In the genomic region with DNA sequence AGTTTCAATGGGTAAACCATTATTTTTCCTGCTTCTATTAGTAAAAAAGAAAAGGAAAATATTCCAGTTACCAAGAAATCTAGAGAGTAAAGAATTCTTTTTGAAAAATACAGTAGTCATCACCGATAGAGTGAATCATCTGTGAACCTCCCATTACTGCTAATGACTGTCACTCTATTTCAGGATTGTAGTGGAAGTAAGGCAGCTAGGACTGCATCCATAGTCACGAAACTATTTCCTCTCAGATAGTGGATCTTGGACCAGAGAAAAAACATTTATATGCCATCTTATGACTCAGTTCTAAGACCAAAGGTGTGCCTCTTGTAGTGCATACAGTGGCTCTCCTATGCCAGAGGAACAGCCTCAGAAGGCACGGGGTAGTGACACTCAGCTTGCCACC, we compare ENCODE assay signal across 25 cellular contexts.
A peak's percentile ranks its signal among the peaks of the same experiment; 100 is the strongest.
DNase-seq lines count a peak whose midpoint lies in the region; ATAC-seq, FAIRE-seq and TF ChIP-seq lines count a peak whose summit lies in the region.
"Had no signal": no experiment of that assay in that cellular context is flagged by ENCODE, and none has a peak within 500 bp of the region (broad histone marks: within the 10 kb centered on the region; RNA-seq: fewer than 3 reads in every experiment).

No MANE protein-coding gene starts in this region.

- H3K4me3 ChIP-seq in GM23338 (no peak overlapping the region), astrocyte (ENCODE audit: insufficient read depth, low read depth, low read length) (no peak overlapping the region), left lung (no peak overlapping the region)
- H3K4me3 ChIP-seq: ascending aorta, coronary artery, gastrocnemius medialis, SJCRH30, uterus had no signal

- H3F3A ChIP-seq in GM23338 (replicated peaks; ENCODE audit: low read depth): no peaks in the 10 kb centered on the region

- H3K9me3 Mint-ChIP-seq in GM23338: no peaks in the 10 kb centered on the region
- peaks cover 2% of the 10 kb centered on the region for H3K9me3 Mint-ChIP-seq in astrocyte (ENCODE audit: unreplicated experiment)
- H3K9me3 Mint-ChIP-seq: activated T-cell treated with anti-CD3 and anti-CD28 coated beads, Interleukin-2, amount 50 U/mL, for 4 hours; CD8-positive, alpha-beta T cell had no signal

- ATAC-seq in GM23338 (no peak), GM19328 (IDR thresholded peaks at IDR 0.05; ENCODE audit: unreplicated experiment) (no peak), GM19395 (IDR thresholded peaks at IDR 0.05; ENCODE audit: unreplicated experiment) (no peak), left lung (no peak)
- ATAC-seq: activated CD8-positive, alpha-beta T cell treated with anti-CD3 and anti-CD28 coated beads, Interleukin-2, amount 10 ng/mL, durations not matched to agents 7 days and 5 days; activated T-cell treated with anti-CD3 and anti-CD28 coated beads, Interleukin-2, amount 50 U/mL, for 4 hours; CD8-positive, alpha-beta T cell; gastrocnemius medialis had no signal

- H3K4me3 Mint-ChIP-seq in GM23338 (no peak overlapping the region), astrocyte (ENCODE audit: unreplicated experiment) (no peak overlapping the region)
- H3K4me3 Mint-ChIP-seq: activated CD8-positive, alpha-beta T cell treated with anti-CD3 and anti-CD28 coated beads, Interleukin-2, amount 10 ng/mL, durations not matched to agents 7 days and 5 days; activated naive CD4-positive, alpha-beta T cell treated with anti-CD3 and anti-CD28 coated beads, Interleukin-2, amount 10 ng/mL, durations not matched to agents 7 days and 5 days; activated T-cell treated with anti-CD3 and anti-CD28 coated beads, Interleukin-2, amount 50 U/mL, for 4 hours; CD8-positive, alpha-beta T cell had no signal

- H3K27ac ChIP-seq in GM23338 (ENCODE audit: low read depth) (no peak overlapping the region), astrocyte (ENCODE audit: low read depth, low read length) (no peak overlapping the region), left lung (no peak overlapping the region)
- H3K27ac ChIP-seq: ascending aorta, coronary artery, gastrocnemius medialis, SJCRH30, uterus had no signal

- TF ChIP-seq CTCF in GM23338 (conservative IDR thresholded peaks at IDR 0.05; ENCODE audit: low read depth in 2 of 2) (no peak), astrocyte (IDR thresholded peaks at IDR 0.05; ENCODE audit: insufficient read depth, low read depth, low read length) (no peak), left lung (IDR thresholded peaks at IDR 0.05) (no peak)

- no peaks in the 10 kb centered on the region for H3K36me3 Mint-ChIP-seq in GM23338 (ENCODE audit: low read depth)
- no peaks in the 10 kb centered on the region for H3K36me3 Mint-ChIP-seq in astrocyte (ENCODE audit: low read depth, unreplicated experiment)
- H3K36me3 Mint-ChIP-seq: activated naive CD4-positive, alpha-beta T cell treated with anti-CD3 and anti-CD28 coated beads, Interleukin-2, amount 10 ng/mL, durations not matched to agents 7 days and 5 days; CD8-positive, alpha-beta T cell had no signal

- H3K4me1 ChIP-seq in GM23338 (ENCODE audit: insufficient read depth) (peaks cover 9% of the 10 kb centered on the region; the same call in 1 of the 2 replicates), astrocyte (ENCODE audit: insufficient read depth, low read length) (no peaks in the 10 kb centered on the region), left lung (no peaks in the 10 kb centered on the region)
- H3K4me1 ChIP-seq: ascending aorta, gastrocnemius medialis, SJCRH30, uterus had no signal

- H3K27me3 ChIP-seq in GM23338 (ENCODE audit: insufficient read depth) (no peaks in the 10 kb centered on the region), astrocyte (ENCODE audit: insufficient read depth, low read length) (no peaks in the 10 kb centered on the region), left lung (no peaks in the 10 kb centered on the region)
- H3K27me3 ChIP-seq: ascending aorta, gastrocnemius medialis, SJCRH30, uterus had no signal

- H3K9me3 ChIP-seq in astrocyte (ENCODE audit: insufficient read depth, low read depth, low read length): no peaks in the 10 kb centered on the region
- no peaks in the 10 kb centered on the region for H3K9me3 ChIP-seq in left lung
- H3K9me3 ChIP-seq: ascending aorta, gastrocnemius medialis, SJCRH30, uterus had no signal

- FAIRE-seq in astrocyte (lab: Jason Lieb, UNC): peak; percentile 78

- H2AFZ ChIP-seq in GM23338 (0 out of 2 replicates have a peak overlapping the region, but pooled peaks have one; percentile 4), astrocyte (ENCODE audit: low read depth, low read length) (no peak overlapping the region)

- no peaks in the 10 kb centered on the region for H3K36me3 ChIP-seq in GM23338 (ENCODE audit: insufficient read depth)
- H3K36me3 ChIP-seq in astrocyte (ENCODE audit: insufficient read depth, low read length): no peaks in the 10 kb centered on the region
- no peaks in the 10 kb centered on the region for H3K36me3 ChIP-seq in left lung
- H3K36me3 ChIP-seq: ascending aorta, gastrocnemius medialis, SJCRH30, uterus had no signal

- H3K79me2 ChIP-seq in GM23338 (replicated peaks; ENCODE audit: insufficient read depth): no peaks in the 10 kb centered on the region
- no peaks in the 10 kb centered on the region for H3K79me2 ChIP-seq in astrocyte (ENCODE audit: insufficient read depth, low read length)

- no peaks in the 10 kb centered on the region for H4K20me1 ChIP-seq in GM23338 (replicated peaks; ENCODE audit: insufficient read depth)
- H4K20me1 ChIP-seq in astrocyte (ENCODE audit: insufficient read depth, low read length): no peaks in the 10 kb centered on the region

- H3K27me3 Mint-ChIP-seq in GM23338 (ENCODE audit: insufficient read depth, low read depth, poor library complexity) (no peaks in the 10 kb centered on the region), astrocyte (ENCODE audit: low read depth, unreplicated experiment) (no peaks in the 10 kb centered on the region)
- H3K27me3 Mint-ChIP-seq: activated naive CD4-positive, alpha-beta T cell treated with anti-CD3 and anti-CD28 coated beads, Interleukin-2, amount 10 ng/mL, durations not matched to agents 7 days and 5 days had no signal

- H3K9me2 ChIP-seq in GM23338 (ENCODE audit: insufficient read depth): peaks cover 4% of the 10 kb centered on the region

- H3K4me2 ChIP-seq in GM23338 (no peak overlapping the region), astrocyte (ENCODE audit: low read length) (peak overlapping the region; percentile 15)

- H3K9ac ChIP-seq in astrocyte (ENCODE audit: low read length): no peak overlapping the region

- H3K27ac Mint-ChIP-seq in GM23338 (no peak overlapping the region), astrocyte (ENCODE audit: unreplicated experiment) (no peak overlapping the region)
- H3K27ac Mint-ChIP-seq: activated CD8-positive, alpha-beta T cell treated with anti-CD3 and anti-CD28 coated beads, Interleukin-2, amount 10 ng/mL, durations not matched to agents 7 days and 5 days; activated naive CD4-positive, alpha-beta T cell treated with anti-CD3 and anti-CD28 coated beads, Interleukin-2, amount 10 ng/mL, durations not matched to agents 7 days and 5 days; CD8-positive, alpha-beta T cell had no signal

- intact Hi-C loops in left lung (cut with DNase I): no loop called here

- DNase-seq in AG08395 (ENCODE audit: low spot score) (peak; percentile 40), GM23338 (ENCODE audit: low spot score) (no peak), astrocyte (ENCODE audit: low read depth) (peak; percentile 35), hepatic stellate cell (ENCODE audit: low spot score) (peak; percentile 17), left lung (no peak)
- no peak for DNase-seq in central memory CD4-positive, alpha-beta T cell
- DNase-seq: activated CD8-positive, alpha-beta T cell treated with anti-CD3 and anti-CD28 coated beads, Interleukin-2, amount 10 ng/mL, durations not matched to agents 7 days and 5 days; activated naive CD4-positive, alpha-beta T cell treated with anti-CD3 and anti-CD28 coated beads, Interleukin-2, amount 10 ng/mL, durations not matched to agents 7 days and 5 days; activated T-cell treated with anti-CD3 and anti-CD28 coated beads, Interleukin-2, amount 50 U/mL, for 4 hours; CD8-positive, alpha-beta T cell; DMS53; gastrocnemius medialis; NCI-H1092; NCI-H2081; NCI-H510A treated with DMSO at 0.1 percent for 48 hours; SJCRH30; stimulated activated CD4-positive, alpha-beta T cell treated with anti-CD3 and anti-CD28 coated beads, Interleukin-12 subunit alpha, Interleukin-12 subunit beta, amount 100 ng/mL, for 4 hours; stimulated activated CD8-positive, alpha-beta memory T cell treated with anti-CD3 and anti-CD28 coated beads, Interleukin-4, amount 100 ng/mL, for 48 hours; substantia nigra; T-helper 2 cell; uterus had no signal

- H3K4me1 Mint-ChIP-seq in GM23338: peaks cover 12% of the 10 kb centered on the region
- peaks cover 8% of the 10 kb centered on the region for H3K4me1 Mint-ChIP-seq in astrocyte (ENCODE audit: low read depth, unreplicated experiment)
- H3K4me1 Mint-ChIP-seq: activated naive CD4-positive, alpha-beta T cell treated with anti-CD3 and anti-CD28 coated beads, Interleukin-2, amount 10 ng/mL, durations not matched to agents 7 days and 5 days had no signal

TF ChIP-seq in GM23338, 12 proteins besides CTCF, POLR2A, EP300 and RAD21 (continues in another document):
- TF ChIP-seq JUNB (IDR thresholded peaks at IDR 0.05; ENCODE audit: unreplicated experiment) (no peak), ZNF331 (CRISPR knock-in tag; IDR thresholded peaks at IDR 0.05; ENCODE audit: low read depth) (no peak), STAT1 (IDR thresholded peaks at IDR 0.05; ENCODE audit: unreplicated experiment) (no peak)
- TF ChIP-seq, protein P1, sequence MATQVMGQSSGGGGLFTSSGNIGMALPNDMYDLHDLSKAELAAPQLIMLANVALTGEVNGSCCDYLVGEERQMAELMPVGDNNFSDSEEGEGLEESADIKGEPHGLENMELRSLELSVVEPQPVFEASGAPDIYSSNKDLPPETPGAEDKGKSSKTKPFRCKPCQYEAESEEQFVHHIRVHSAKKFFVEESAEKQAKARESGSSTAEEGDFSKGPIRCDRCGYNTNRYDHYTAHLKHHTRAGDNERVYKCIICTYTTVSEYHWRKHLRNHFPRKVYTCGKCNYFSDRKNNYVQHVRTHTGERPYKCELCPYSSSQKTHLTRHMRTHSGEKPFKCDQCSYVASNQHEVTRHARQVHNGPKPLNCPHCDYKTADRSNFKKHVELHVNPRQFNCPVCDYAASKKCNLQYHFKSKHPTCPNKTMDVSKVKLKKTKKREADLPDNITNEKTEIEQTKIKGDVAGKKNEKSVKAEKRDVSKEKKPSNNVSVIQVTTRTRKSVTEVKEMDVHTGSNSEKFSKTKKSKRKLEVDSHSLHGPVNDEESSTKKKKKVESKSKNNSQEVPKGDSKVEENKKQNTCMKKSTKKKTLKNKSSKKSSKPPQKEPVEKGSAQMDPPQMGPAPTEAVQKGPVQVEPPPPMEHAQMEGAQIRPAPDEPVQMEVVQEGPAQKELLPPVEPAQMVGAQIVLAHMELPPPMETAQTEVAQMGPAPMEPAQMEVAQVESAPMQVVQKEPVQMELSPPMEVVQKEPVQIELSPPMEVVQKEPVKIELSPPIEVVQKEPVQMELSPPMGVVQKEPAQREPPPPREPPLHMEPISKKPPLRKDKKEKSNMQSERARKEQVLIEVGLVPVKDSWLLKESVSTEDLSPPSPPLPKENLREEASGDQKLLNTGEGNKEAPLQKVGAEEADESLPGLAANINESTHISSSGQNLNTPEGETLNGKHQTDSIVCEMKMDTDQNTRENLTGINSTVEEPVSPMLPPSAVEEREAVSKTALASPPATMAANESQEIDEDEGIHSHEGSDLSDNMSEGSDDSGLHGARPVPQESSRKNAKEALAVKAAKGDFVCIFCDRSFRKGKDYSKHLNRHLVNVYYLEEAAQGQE (IDR thresholded peaks at IDR 0.05; ENCODE audit: unreplicated experiment): no peak

Comparison
In these comparisons a context has a peak if more than half of its experiments do, and no peak if none do; other contexts are left out.
1. DNase-seq: peak in AG08395 (single experiment), astrocyte (single experiment) and hepatic stellate cell (single experiment); none in GM23338 (single experiment), central memory CD4-positive, alpha-beta T cell (single experiment) and left lung (0 of 2).